8 cellular contexts compared by ENCODE assay signal in genomic region chr11:17014321-17014773, GRCh38. TPM values are rescaled to one million over a fixed set of nuclear protein-coding genes. Genes with fewer than 3 reads are reported as not detected.
DNase-seq lines count a peak whose midpoint lies in the region; ATAC-seq and TF ChIP-seq lines count a peak whose summit lies in the region.

A gene with protein sequence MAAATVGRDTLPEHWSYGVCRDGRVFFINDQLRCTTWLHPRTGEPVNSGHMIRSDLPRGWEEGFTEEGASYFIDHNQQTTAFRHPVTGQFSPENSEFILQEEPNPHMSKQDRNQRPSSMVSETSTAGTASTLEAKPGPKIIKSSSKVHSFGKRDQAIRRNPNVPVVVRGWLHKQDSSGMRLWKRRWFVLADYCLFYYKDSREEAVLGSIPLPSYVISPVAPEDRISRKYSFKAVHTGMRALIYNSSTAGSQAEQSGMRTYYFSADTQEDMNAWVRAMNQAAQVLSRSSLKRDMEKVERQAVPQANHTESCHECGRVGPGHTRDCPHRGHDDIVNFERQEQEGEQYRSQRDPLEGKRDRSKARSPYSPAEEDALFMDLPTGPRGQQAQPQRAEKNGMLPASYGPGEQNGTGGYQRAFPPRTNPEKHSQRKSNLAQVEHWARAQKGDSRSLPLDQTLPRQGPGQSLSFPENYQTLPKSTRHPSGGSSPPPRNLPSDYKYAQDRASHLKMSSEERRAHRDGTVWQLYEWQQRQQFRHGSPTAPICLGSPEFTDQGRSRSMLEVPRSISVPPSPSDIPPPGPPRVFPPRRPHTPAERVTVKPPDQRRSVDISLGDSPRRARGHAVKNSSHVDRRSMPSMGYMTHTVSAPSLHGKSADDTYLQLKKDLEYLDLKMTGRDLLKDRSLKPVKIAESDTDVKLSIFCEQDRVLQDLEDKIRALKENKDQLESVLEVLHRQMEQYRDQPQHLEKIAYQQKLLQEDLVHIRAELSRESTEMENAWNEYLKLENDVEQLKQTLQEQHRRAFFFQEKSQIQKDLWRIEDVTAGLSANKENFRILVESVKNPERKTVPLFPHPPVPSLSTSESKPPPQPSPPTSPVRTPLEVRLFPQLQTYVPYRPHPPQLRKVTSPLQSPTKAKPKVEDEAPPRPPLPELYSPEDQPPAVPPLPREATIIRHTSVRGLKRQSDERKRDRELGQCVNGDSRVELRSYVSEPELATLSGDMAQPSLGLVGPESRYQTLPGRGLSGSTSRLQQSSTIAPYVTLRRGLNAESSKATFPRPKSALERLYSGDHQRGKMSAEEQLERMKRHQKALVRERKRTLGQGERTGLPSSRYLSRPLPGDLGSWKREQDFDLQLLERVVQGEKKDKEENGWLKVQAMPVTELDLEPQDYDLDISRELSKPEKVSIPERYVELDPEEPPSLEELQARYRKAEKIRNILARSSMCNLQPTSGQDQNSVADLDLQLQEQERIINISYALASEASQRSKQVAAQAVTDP (minus strand): TSS chr11:17014414. CDS start chr11:17014401, 13 bp downstream.

- peak within 1 kb of the TSS; percentile 62 for H4K8ac ChIP-seq in trophoblast cell (ENCODE audit: low read depth, low read length)

- ATAC-seq in GM21381 (IDR thresholded peaks at IDR 0.05; ENCODE audit: unreplicated experiment) = no peak
- no peak for ATAC-seq in HG03135 (IDR thresholded peaks at IDR 0.05; ENCODE audit: unreplicated experiment)

- DNase-seq in AG08396 (ENCODE audit: low spot score) (peak; percentile 42), H7 (peak; percentile 90), cardiac muscle cell (ENCODE audit: low read depth in 1 of 2, low spot score in 1 of 2) (peak in 1 of 2 donors; percentile 59), trophoblast cell (peak in 1 of 2 donors; percentile 29), NOMO-1 treated with dmso at 0.1 percent for 144 hours (lab: John Stamatoyannopoulos, UW; ENCODE audit: unreplicated experiment) (no peak)
- peak; percentile 39 for DNase-seq in activated T-cell treated with anti-CD3 and anti-CD28 coated beads, Interleukin-2, amount 50 U/mL, for 1 hour

- peak within 1 kb of the TSS; percentile 78 for H3K18ac ChIP-seq in trophoblast cell (ENCODE audit: low read length)

- H3K79me1 ChIP-seq in trophoblast cell (ENCODE audit: low read length) = peaks cover 5% of the 10 kb centered on the region

- H3K79me2 ChIP-seq in trophoblast cell (ENCODE audit: control insufficient read depth, insufficient read depth, low read length, poor library complexity) = no peaks in the 10 kb centered on the region

- H2AK5ac ChIP-seq in trophoblast cell (ENCODE audit: low read length) = no peak within 1 kb of the TSS

- H2BK5ac ChIP-seq in trophoblast cell (ENCODE audit: low read depth, low read length, poor library complexity) = no peak within 1 kb of the TSS

- H4K12ac ChIP-seq in trophoblast cell (ENCODE audit: low read depth, low read length) = peak within 1 kb of the TSS; percentile 16

- H3K9me3 ChIP-seq in cardiac muscle cell (ENCODE audit: low read depth) (no peaks in the 10 kb centered on the region), trophoblast cell (ENCODE audit: insufficient read depth, low read depth, low read length) (no peaks in the 10 kb centered on the region)

- H2AFZ ChIP-seq in trophoblast cell (ENCODE audit: insufficient read depth, low read length, poor library complexity) = peak within 1 kb of the TSS; percentile 28

- H3K23ac ChIP-seq in trophoblast cell (ENCODE audit: low read length) = no peak within 1 kb of the TSS

- TF ChIP-seq CTCF in cardiac muscle cell (IDR thresholded peaks at IDR 0.05; ENCODE audit: low read depth, low read length) = no peak

- H3K36me3 ChIP-seq in H7 (replicated peaks; ENCODE audit: control insufficient read depth, insufficient read depth, low read length) = no peaks in the 10 kb centered on the region
- no peaks in the 10 kb centered on the region for H3K36me3 ChIP-seq in cardiac muscle cell
- no peaks in the 10 kb centered on the region for H3K36me3 ChIP-seq in trophoblast cell (ENCODE audit: control insufficient read depth in 1 of 2, insufficient read depth in 2 of 2, low read length in 2 of 2)

- H2BK12ac ChIP-seq in trophoblast cell (ENCODE audit: low read length) = peak within 1 kb of the TSS; percentile 42

- peak within 1 kb of the TSS; percentile 77 for H4K91ac ChIP-seq in trophoblast cell (ENCODE audit: low read depth, low read length)

- no peak within 1 kb of the TSS for H3K4ac ChIP-seq in trophoblast cell (ENCODE audit: low read depth, low read length)

- WGBS in trophoblast cell (ENCODE audit: extremely low coverage, insufficient coverage, insufficient read length) = no CpG with 5 or more reads among the region's 68 CpGs

- peaks cover 41% of the 10 kb centered on the region for H3K27me3 ChIP-seq in H7 (ENCODE audit: control insufficient read depth, insufficient read depth, low read length)
- H3K27me3 ChIP-seq in cardiac muscle cell = peaks cover 58% of the 10 kb centered on the region
- H3K27me3 ChIP-seq in trophoblast cell (ENCODE audit: insufficient read depth, low read length) = no peaks in the 10 kb centered on the region

- H3K4me3 ChIP-seq in H7 (ENCODE audit: insufficient read depth, low read depth, low read length) (peak within 1 kb of the TSS; percentile 65), cardiac muscle cell (peak within 1 kb of the TSS; percentile 79), trophoblast cell (ENCODE audit: low read depth, low read length) (peak within 1 kb of the TSS; percentile 81)

- H3K14ac ChIP-seq in trophoblast cell (ENCODE audit: low read length) = peak within 1 kb of the TSS; percentile 29

- peak within 1 kb of the TSS; percentile 96 for H3K4me2 ChIP-seq in trophoblast cell (ENCODE audit: low read length)

- H3K9ac ChIP-seq in trophoblast cell (ENCODE audit: low read length) = peak within 1 kb of the TSS; percentile 28

- H3K27ac ChIP-seq in cardiac muscle cell = no peak within 1 kb of the TSS
- peak within 1 kb of the TSS; percentile 22 for H3K27ac ChIP-seq in trophoblast cell (ENCODE audit: low read depth, low read length)

- H3K4me1 ChIP-seq in cardiac muscle cell (ENCODE audit: low read depth) (no peaks in the 10 kb centered on the region), trophoblast cell (ENCODE audit: control insufficient read depth in 1 of 2, insufficient read depth in 2 of 2, low read length in 2 of 2) (peaks cover 10 to 14% of the 10 kb centered on the region in 2 experiments)

- peak within 1 kb of the TSS; percentile 8 for H2BK120ac ChIP-seq in trophoblast cell (ENCODE audit: insufficient read depth, low read length, poor library complexity)

RNA-seq across cellular contexts. Expression of the gene that starts here (rescaled TPM):
- total RNA-seq in H7 (2014; rRNA removed; shearing (Covaris generic)) = 4.2 and 7.6 TPM in 2 replicates
- total RNA-seq in cardiac muscle cell = 65.0 and 167 TPM in 2 replicates
- polyA plus RNA-seq in cardiac muscle cell = 40.8 and 97.6 TPM in 2 replicates
- polyA plus RNA-seq in trophoblast cell (2013) = 33.1 and 34.0 TPM in 2 replicates
